8 cellular contexts compared by ENCODE assay signal in the genomic region with DNA sequence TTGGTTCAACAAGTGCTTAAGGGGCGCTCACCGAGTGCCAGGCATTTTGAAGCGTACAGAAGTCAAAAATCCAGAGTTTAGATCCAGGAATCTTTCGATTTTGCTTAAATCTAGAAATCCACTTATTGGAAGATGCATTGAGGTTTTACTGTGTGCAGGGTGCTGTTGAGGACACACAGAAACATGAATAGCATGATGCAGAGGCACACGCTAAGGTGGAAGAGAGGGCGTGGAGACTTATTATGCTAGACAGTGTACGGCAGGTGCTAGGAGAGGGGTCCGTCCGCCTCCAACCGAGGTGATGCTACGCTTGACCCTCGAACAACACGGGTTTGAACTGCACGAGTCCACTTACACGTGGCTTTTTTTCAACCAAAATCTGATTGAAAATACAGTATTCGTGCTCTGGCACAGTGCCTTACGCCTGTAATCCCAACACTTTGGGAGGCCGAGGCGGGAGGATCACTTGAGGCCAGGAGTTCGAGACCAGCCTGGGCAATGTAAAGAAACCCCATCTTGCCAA. TPM values are rescaled to one million over a fixed set of nuclear protein-coding genes. Genes with fewer than 3 reads are reported as not detected.
DNase-seq lines count a peak whose midpoint lies in the region; ATAC-seq and FAIRE-seq lines count a peak whose summit lies in the region.

No MANE protein-coding gene starts in this region.

- no peak for ATAC-seq in stimulated activated memory B cell treated with anti-CD40 and anti-IgM and Interleukin-4, amounts not matched to agents 10 μg/mL and 1 μg/mL and 100 μg/mL, for 72 hours

- H3K4me3 Mint-ChIP-seq in activated T-helper 2 cell treated with anti-CD3 and anti-CD28 coated beads, Interferon-gamma antibody, Interleukin-2, Interleukin-4, amounts not matched to agents 10 μg/mL and 5 μg/mL and 100 μg/mL, durations not matched to agents 14 hours and 24 hours and 36 hours (ENCODE audit: low read depth) = peak overlapping the region; percentile 80
- H3K4me3 Mint-ChIP-seq in stimulated activated memory B cell treated with anti-CD40 and anti-IgM and Interleukin-4, amounts not matched to agents 10 μg/mL and 1 μg/mL and 100 μg/mL, for 72 hours = peak overlapping the region; percentile 86

- no peaks in the 10 kb centered on the region for H3K9me3 Mint-ChIP-seq in activated T-helper 2 cell treated with anti-CD3 and anti-CD28 coated beads, Interferon-gamma antibody, Interleukin-2, Interleukin-4, amounts not matched to agents 10 μg/mL and 5 μg/mL and 100 μg/mL, durations not matched to agents 14 hours and 24 hours and 36 hours
- no peaks in the 10 kb centered on the region for H3K9me3 Mint-ChIP-seq in stimulated activated memory B cell treated with anti-CD40 and anti-IgM and Interleukin-4, amounts not matched to agents 10 μg/mL and 1 μg/mL and 100 μg/mL, for 72 hours

- intact Hi-C loops in activated T-helper 2 cell treated with anti-CD3 and anti-CD28 coated beads, Interferon-gamma antibody, Interleukin-2, Interleukin-4, amounts not matched to agents 10 μg/mL and 5 μg/mL and 100 μg/mL, durations not matched to agents 14 hours and 24 hours and 36 hours (cut with micrococcal nuclease) = loop anchor here (1.0 to 5.0 kb wide), 2 partner anchors 127 to 274 kb away; a partner anchor contains a TSS

- H3K27ac Mint-ChIP-seq in activated T-helper 2 cell treated with anti-CD3 and anti-CD28 coated beads, Interferon-gamma antibody, Interleukin-2, Interleukin-4, amounts not matched to agents 10 μg/mL and 5 μg/mL and 100 μg/mL, durations not matched to agents 14 hours and 24 hours and 36 hours = no peak overlapping the region
- H3K27ac Mint-ChIP-seq in stimulated activated memory B cell treated with anti-CD40 and anti-IgM and Interleukin-4, amounts not matched to agents 10 μg/mL and 1 μg/mL and 100 μg/mL, for 72 hours = peak overlapping the region; percentile 64

- DNase-seq in HTR-8/SVneo (ENCODE audit: insufficient read length, low spot score) (no peak), COLO829 (ENCODE audit: low spot score) (no peak), KG1 (lab: John Stamatoyannopoulos, UW) (no peak), OCI-M2 (lab: John Stamatoyannopoulos, UW; ENCODE audit: unreplicated experiment) (no peak), globus pallidus (ENCODE audit: low spot score) (no peak)
- DNase-seq in activated T-helper 2 cell treated with anti-CD3 and anti-CD28 coated beads, Interferon-gamma antibody, Interleukin-2, Interleukin-4, amounts not matched to agents 10 μg/mL and 5 μg/mL and 100 μg/mL, durations not matched to agents 14 hours and 24 hours and 36 hours (ENCODE audit: low spot score) = no peak

- peaks cover 66% of the 10 kb centered on the region for H3K27me3 Mint-ChIP-seq in activated T-helper 2 cell treated with anti-CD3 and anti-CD28 coated beads, Interferon-gamma antibody, Interleukin-2, Interleukin-4, amounts not matched to agents 10 μg/mL and 5 μg/mL and 100 μg/mL, durations not matched to agents 14 hours and 24 hours and 36 hours (ENCODE audit: low read depth)
- H3K27me3 Mint-ChIP-seq in stimulated activated memory B cell treated with anti-CD40 and anti-IgM and Interleukin-4, amounts not matched to agents 10 μg/mL and 1 μg/mL and 100 μg/mL, for 72 hours = peaks cover 10% of the 10 kb centered on the region

- peaks cover 5% of the 10 kb centered on the region for H3K4me1 Mint-ChIP-seq in activated T-helper 2 cell treated with anti-CD3 and anti-CD28 coated beads, Interferon-gamma antibody, Interleukin-2, Interleukin-4, amounts not matched to agents 10 μg/mL and 5 μg/mL and 100 μg/mL, durations not matched to agents 14 hours and 24 hours and 36 hours (ENCODE audit: low read depth)
- peaks cover 31% of the 10 kb centered on the region for H3K4me1 Mint-ChIP-seq in stimulated activated memory B cell treated with anti-CD40 and anti-IgM and Interleukin-4, amounts not matched to agents 10 μg/mL and 1 μg/mL and 100 μg/mL, for 72 hours

- FAIRE-seq in HTR-8/SVneo (lab: Jason Lieb, UNC) = peak; percentile 23

- H3K36me3 Mint-ChIP-seq in activated T-helper 2 cell treated with anti-CD3 and anti-CD28 coated beads, Interferon-gamma antibody, Interleukin-2, Interleukin-4, amounts not matched to agents 10 μg/mL and 5 μg/mL and 100 μg/mL, durations not matched to agents 14 hours and 24 hours and 36 hours (ENCODE audit: low read depth) = no peaks in the 10 kb centered on the region
- no peaks in the 10 kb centered on the region for H3K36me3 Mint-ChIP-seq in stimulated activated memory B cell treated with anti-CD40 and anti-IgM and Interleukin-4, amounts not matched to agents 10 μg/mL and 1 μg/mL and 100 μg/mL, for 72 hours

- peak overlapping the region; percentile 55 for H3K4me3 ChIP-seq in iPS-11a (ENCODE audit: low read depth, low read length)

RNA-seq across cellular contexts. Expression of a gene that starts 1.0 kb away (rescaled TPM):
- 0.48 TPM in 1 of 2 replicates, not detected in the other for total RNA-seq in activated T-helper 2 cell treated with anti-CD3 and anti-CD28 coated beads, Interferon-gamma antibody, Interleukin-2, Interleukin-4, amounts not matched to agents 10 μg/mL and 5 μg/mL and 100 μg/mL, durations not matched to agents 14 hours and 24 hours and 36 hours
